Comparison of ENCODE assay signal across 9 cellular contexts in the genomic region with DNA sequence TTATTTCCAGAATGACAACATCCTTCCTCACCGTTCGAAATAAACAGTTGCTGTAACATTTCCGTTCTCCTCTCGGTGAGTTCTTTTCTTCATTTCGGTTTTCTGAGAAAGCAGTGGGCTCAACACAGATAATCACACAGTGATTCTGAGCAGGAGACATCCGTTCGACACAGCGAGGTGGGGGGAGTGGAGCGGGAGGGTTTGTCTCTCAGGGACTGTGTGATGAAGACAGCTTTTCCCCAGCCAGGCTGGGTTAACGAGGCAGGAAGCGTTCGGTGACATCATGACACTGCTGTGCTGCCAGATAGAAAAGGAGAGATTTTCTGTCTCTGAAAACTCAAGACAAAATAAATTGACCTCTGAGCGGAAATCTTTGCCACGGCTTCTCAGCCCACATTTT.
DNase-seq lines count a peak whose midpoint lies in the region; ATAC-seq lines count a peak whose summit lies in the region.
"Had no signal": no experiment of that assay in that cellular context is flagged by ENCODE, and none has a peak within 500 bp of the region (broad histone marks: within the 10 kb centered on the region; RNA-seq: fewer than 3 reads in every experiment).

No MANE protein-coding gene starts in this region.

- no peak overlapping the region for H3K4me3 Mint-ChIP-seq in T-helper 17 cell
- H3K4me3 Mint-ChIP-seq in natural killer cell treated with Interleukin-12 subunit alpha and Interleukin-12 subunit beta and Interleukin-15 and Interleukin-18, amount 100 ng/mL, for 72 hours: no peak overlapping the region

- no peak overlapping the region for H3K27ac Mint-ChIP-seq in T-helper 17 cell
- H3K27ac Mint-ChIP-seq in natural killer cell treated with Interleukin-12 subunit alpha and Interleukin-12 subunit beta and Interleukin-15 and Interleukin-18, amount 100 ng/mL, for 72 hours: peak overlapping the region in 1 of 2 donors; percentile 56

- peaks cover 2% of the 10 kb centered on the region for H3K4me1 Mint-ChIP-seq in T-helper 17 cell
- H3K4me1 Mint-ChIP-seq in natural killer cell treated with Interleukin-12 subunit alpha and Interleukin-12 subunit beta and Interleukin-15 and Interleukin-18, amount 100 ng/mL, for 72 hours (ENCODE audit: low read depth in 2 of 2): no peaks in the 10 kb centered on the region

- H3K9me3 ChIP-seq in T-helper 17 cell (ENCODE audit: control insufficient read depth, low read length, poor library complexity, severe bottlenecking): peaks cover 6% of the 10 kb centered on the region
- H3K9me3 ChIP-seq: right lobe of liver had no signal

- no peaks in the 10 kb centered on the region for H3K27me3 Mint-ChIP-seq in T-helper 17 cell
- no peaks in the 10 kb centered on the region for H3K27me3 Mint-ChIP-seq in natural killer cell treated with Interleukin-12 subunit alpha and Interleukin-12 subunit beta and Interleukin-15 and Interleukin-18, amount 100 ng/mL, for 72 hours

- no peaks in the 10 kb centered on the region for H3K36me3 Mint-ChIP-seq in T-helper 17 cell (ENCODE audit: low read depth)
- H3K36me3 Mint-ChIP-seq in natural killer cell treated with Interleukin-12 subunit alpha and Interleukin-12 subunit beta and Interleukin-15 and Interleukin-18, amount 100 ng/mL, for 72 hours: no peaks in the 10 kb centered on the region

- H3K9me3 Mint-ChIP-seq in natural killer cell treated with Interleukin-12 subunit alpha and Interleukin-12 subunit beta and Interleukin-15 and Interleukin-18, amount 100 ng/mL, for 72 hours: no peaks in the 10 kb centered on the region

- DNase-seq in T-helper 17 cell (no peak), GM19240 (ENCODE audit: insufficient read length, low spot score) (no peak), NCI-H69 (lab: John Stamatoyannopoulos, UW) (no peak), NCI-H1105 treated with DMSO at 0.1 percent for 48 hours (lab: John Stamatoyannopoulos, UW) (no peak)
- DNase-seq in activated T-cell treated with anti-CD3 and anti-CD28 coated beads, Interleukin-2, amount 50 U/mL, for 48 hours: peak; percentile 28 to 44
- peak; percentile 66 for DNase-seq in natural killer cell treated with Interleukin-12 subunit alpha and Interleukin-12 subunit beta and Interleukin-15 and Interleukin-18, amount 100 ng/mL, for 72 hours (ENCODE audit: low spot score)
- DNase-seq in stimulated activated CD8-positive, alpha-beta memory T cell treated with anti-CD3 and anti-CD28 coated beads, Interleukin-7, amount 100 ng/mL, for 4 hours (ENCODE audit: low read depth in 2 of 2): peak; percentile 30 to 39

- ATAC-seq in T-helper 17 cell (peak; percentile 54), HG03521 (IDR thresholded peaks at IDR 0.05; ENCODE audit: unreplicated experiment) (no peak)
- peak; percentile 76 to 88 for ATAC-seq in natural killer cell treated with Interleukin-12 subunit alpha and Interleukin-12 subunit beta and Interleukin-15 and Interleukin-18, amount 100 ng/mL, for 72 hours

Comparison
In these comparisons a context has a peak if more than half of its experiments do, and no peak if none do; other contexts are left out.
1. DNase-seq: peak in activated T-cell treated with anti-CD3 and anti-CD28 coated beads, Interleukin-2, amount 50 U/mL, for 48 hours (2 of 2), natural killer cell treated with Interleukin-12 subunit alpha and Interleukin-12 subunit beta and Interleukin-15 and Interleukin-18, amount 100 ng/mL, for 72 hours (single experiment) and stimulated activated CD8-positive, alpha-beta memory T cell treated with anti-CD3 and anti-CD28 coated beads, Interleukin-7, amount 100 ng/mL, for 4 hours (2 of 2); none in T-helper 17 cell (0 of 3), GM19240 (single experiment), NCI-H69 (single experiment) and NCI-H1105 treated with DMSO at 0.1 percent for 48 hours (single experiment).